In the genomic region with DNA sequence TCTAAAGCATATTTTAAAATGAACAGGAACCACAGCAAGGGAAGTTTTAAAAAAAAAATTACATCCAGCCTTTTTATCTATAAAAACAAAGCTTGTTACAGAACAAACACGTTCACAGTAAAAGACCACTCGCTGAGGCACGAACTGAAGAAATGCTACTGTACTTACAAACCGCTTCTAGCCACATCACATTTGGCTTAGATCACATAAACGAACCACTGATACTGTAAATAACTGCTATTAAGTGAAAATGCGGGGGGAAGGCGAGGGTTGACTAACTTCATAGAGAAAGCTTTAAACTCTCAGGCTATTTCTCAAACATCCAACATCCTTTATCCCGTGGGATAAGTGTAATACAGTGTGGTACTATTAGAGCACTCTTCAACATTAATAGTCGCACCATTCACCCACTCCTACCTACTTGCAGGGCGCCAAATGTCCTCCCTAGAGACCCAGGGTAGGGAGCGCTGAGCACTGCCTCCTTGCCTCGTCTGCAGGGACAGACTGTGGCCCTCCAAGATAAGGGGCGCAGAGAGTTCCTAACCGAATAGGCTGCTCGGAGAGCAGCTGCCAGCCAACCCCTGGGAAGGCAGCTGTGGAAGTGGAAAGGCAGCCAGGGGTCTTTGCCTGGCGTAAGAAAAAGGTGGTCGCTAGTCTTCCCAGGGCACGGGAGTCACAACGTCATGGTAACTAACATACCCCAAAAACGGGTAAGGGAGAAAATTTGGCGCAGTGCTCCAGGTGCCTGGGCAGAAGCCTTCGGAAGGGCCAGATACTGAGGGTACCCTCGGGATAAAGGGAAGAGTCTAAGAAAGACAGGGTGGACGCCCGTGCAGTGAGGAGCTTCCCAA, we compare ENCODE assay signal across 1 cellular context.
TF ChIP-seq lines count a peak whose summit lies in the region.

No MANE protein-coding gene starts in this region.

TF ChIP-seq in liver, 16 proteins besides CTCF, POLR2A, EP300 and RAD21 (continued from another document):
- TF ChIP-seq, protein P1, sequence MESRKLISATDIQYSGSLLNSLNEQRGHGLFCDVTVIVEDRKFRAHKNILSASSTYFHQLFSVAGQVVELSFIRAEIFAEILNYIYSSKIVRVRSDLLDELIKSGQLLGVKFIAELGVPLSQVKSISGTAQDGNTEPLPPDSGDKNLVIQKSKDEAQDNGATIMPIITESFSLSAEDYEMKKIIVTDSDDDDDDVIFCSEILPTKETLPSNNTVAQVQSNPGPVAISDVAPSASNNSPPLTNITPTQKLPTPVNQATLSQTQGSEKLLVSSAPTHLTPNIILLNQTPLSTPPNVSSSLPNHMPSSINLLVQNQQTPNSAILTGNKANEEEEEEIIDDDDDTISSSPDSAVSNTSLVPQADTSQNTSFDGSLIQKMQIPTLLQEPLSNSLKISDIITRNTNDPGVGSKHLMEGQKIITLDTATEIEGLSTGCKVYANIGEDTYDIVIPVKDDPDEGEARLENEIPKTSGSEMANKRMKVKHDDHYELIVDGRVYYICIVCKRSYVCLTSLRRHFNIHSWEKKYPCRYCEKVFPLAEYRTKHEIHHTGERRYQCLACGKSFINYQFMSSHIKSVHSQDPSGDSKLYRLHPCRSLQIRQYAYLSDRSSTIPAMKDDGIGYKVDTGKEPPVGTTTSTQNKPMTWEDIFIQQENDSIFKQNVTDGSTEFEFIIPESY (IDR thresholded peaks at IDR 0.05) = no peak
